ENCODE assay signal across 8 cellular contexts in genomic region chr12:108691995-108692808, GRCh38. TPM values are rescaled to one million over a fixed set of nuclear protein-coding genes. Genes with fewer than 3 reads are reported as not detected.
A peak's percentile ranks its signal among the peaks of the same experiment; 100 is the strongest.
DNase-seq lines count a peak whose midpoint lies in the region; ATAC-seq lines count a peak whose summit lies in the region.

No MANE protein-coding gene starts in this region.

- no peak for ATAC-seq in stimulated activated naive CD8-positive, alpha-beta T cell treated with anti-CD3 and anti-CD28 coated beads, Interleukin-15, Interleukin-2, amounts not matched to agents 100 U/mL and 50 U/mL, for 24 hours
- peak; percentile 53 for ATAC-seq in effector memory CD8-positive, alpha-beta T cell (replicated peaks)
- ATAC-seq in GM21526 (IDR thresholded peaks at IDR 0.05; ENCODE audit: low FRiP score, unreplicated experiment) = no peak

- H3K9me3 ChIP-seq in KOPT-K1 (ENCODE audit: insufficient read depth, low read length, poor library complexity, severe bottlenecking) (no peaks in the 10 kb centered on the region), muscle layer of duodenum (ENCODE audit: control insufficient read depth in 1 of 2, low read length in 2 of 2) (no peaks in the 10 kb centered on the region)

- H3K4me1 Mint-ChIP-seq in stimulated activated naive CD8-positive, alpha-beta T cell treated with anti-CD3 and anti-CD28 coated beads, Interleukin-15, Interleukin-2, amounts not matched to agents 100 ng/mL and 50 ng/mL, for 24 hours (ENCODE audit: low read depth) = peaks cover 86% of the 10 kb centered on the region
- H3K4me1 Mint-ChIP-seq in effector memory CD8-positive, alpha-beta T cell (ENCODE audit: low read depth in 2 of 2) = peaks cover 36 to 37% of the 10 kb centered on the region in 2 donors

- H3K27ac ChIP-seq in KOPT-K1 (ENCODE audit: low read depth, low read length, poor library complexity, severe bottlenecking) (peak overlapping the region; percentile 51), muscle layer of duodenum (ENCODE audit: low read length) (peak overlapping the region; percentile 98)

- H3K27me3 Mint-ChIP-seq in stimulated activated naive CD8-positive, alpha-beta T cell treated with anti-CD3 and anti-CD28 coated beads, Interleukin-15, Interleukin-2, amounts not matched to agents 100 ng/mL and 50 ng/mL, for 24 hours = no peaks in the 10 kb centered on the region
- no peaks in the 10 kb centered on the region for H3K27me3 Mint-ChIP-seq in effector memory CD8-positive, alpha-beta T cell

- H3K36me3 ChIP-seq in KOPT-K1 (ENCODE audit: insufficient read depth, low read length) = no peaks in the 10 kb centered on the region
- peaks cover 0 to 9% of the 10 kb centered on the region in 2 donors for H3K36me3 ChIP-seq in muscle layer of duodenum (ENCODE audit: control insufficient read depth in 1 of 2, insufficient read depth in 2 of 2, low read length in 2 of 2)

- DNase-seq in stimulated activated naive CD8-positive, alpha-beta T cell treated with anti-CD3 and anti-CD28 coated beads, Interleukin-15, Interleukin-2, amounts not matched to agents 100 U/mL and 50 U/mL, for 24 hours = no peak
- peak; percentile 82 for DNase-seq in SK-MEL-5 (ENCODE audit: low read depth, low spot score)
- peak in 1 of 3 experiments; percentile 5 for DNase-seq in effector memory CD8-positive, alpha-beta T cell
- no peak for DNase-seq in GM03348 (ENCODE audit: low spot score)

- peaks cover 7% of the 10 kb centered on the region for H3K36me3 Mint-ChIP-seq in stimulated activated naive CD8-positive, alpha-beta T cell treated with anti-CD3 and anti-CD28 coated beads, Interleukin-15, Interleukin-2, amounts not matched to agents 100 ng/mL and 50 ng/mL, for 24 hours (ENCODE audit: low read depth)
- H3K36me3 Mint-ChIP-seq in effector memory CD8-positive, alpha-beta T cell (ENCODE audit: insufficient read depth) = peaks cover 10% of the 10 kb centered on the region

- H3K4me3 ChIP-seq in muscle layer of duodenum (ENCODE audit: low read depth in 1 of 2, low read length in 2 of 2) = peak overlapping the region; percentile 32 to 35

- in situ Hi-C loops in SK-MEL-5 (cut with HindIII; ENCODE audit: low pct_unique_long_range_greater_than_20kb, low sequenced_read_pairs) = no loop called here

- H3K9me3 Mint-ChIP-seq in stimulated activated naive CD8-positive, alpha-beta T cell treated with anti-CD3 and anti-CD28 coated beads, Interleukin-15, Interleukin-2, amounts not matched to agents 100 ng/mL and 50 ng/mL, for 24 hours = peaks cover 5% of the 10 kb centered on the region
- no peaks in the 10 kb centered on the region for H3K9me3 Mint-ChIP-seq in effector memory CD8-positive, alpha-beta T cell

- peak overlapping the region; percentile 43 for H3K4me3 Mint-ChIP-seq in stimulated activated naive CD8-positive, alpha-beta T cell treated with anti-CD3 and anti-CD28 coated beads, Interleukin-15, Interleukin-2, amounts not matched to agents 100 ng/mL and 50 ng/mL, for 24 hours
- peak overlapping the region; percentile 74 to 81 for H3K4me3 Mint-ChIP-seq in effector memory CD8-positive, alpha-beta T cell

- H3K4me1 ChIP-seq in muscle layer of duodenum (ENCODE audit: control insufficient read depth in 1 of 2, insufficient read depth in 2 of 2, low read length in 2 of 2) = peaks cover 35 to 38% of the 10 kb centered on the region in 2 donors

- H3K27me3 ChIP-seq in muscle layer of duodenum (ENCODE audit: low read depth, low read length) = no peaks in the 10 kb centered on the region

- peak overlapping the region; percentile 99 for H3K27ac Mint-ChIP-seq in stimulated activated naive CD8-positive, alpha-beta T cell treated with anti-CD3 and anti-CD28 coated beads, Interleukin-15, Interleukin-2, amounts not matched to agents 100 ng/mL and 50 ng/mL, for 24 hours
- peak overlapping the region; percentile 60 to 84 for H3K27ac Mint-ChIP-seq in effector memory CD8-positive, alpha-beta T cell

RNA-seq across cellular contexts. Expression of gene CORO1C, which starts 39.1 kb away (rescaled TPM):
- total RNA-seq in SK-MEL-5 (2014; rRNA removed; shearing (Covaris generic)) = 156 and 175 TPM in 2 replicates
- 180 and 196 TPM in 2 replicates for polyA plus RNA-seq in SK-MEL-5 (2015; cell fraction: cytosol; rRNA removed)
- polyA plus RNA-seq in SK-MEL-5 (2015; cell fraction: nucleus; rRNA removed) = 114 and 118 TPM in 2 replicates

RNA-seq across cellular contexts. Expression of gene SELPLG, which starts 58.5 kb away (rescaled TPM):
- 0.50 and 0.80 TPM in 2 replicates for total RNA-seq in SK-MEL-5 (2014; rRNA removed; shearing (Covaris generic))
- polyA plus RNA-seq in SK-MEL-5 (2015; cell fraction: cytosol; rRNA removed) = 0.35 and 1.0 TPM in 2 replicates
- 3.6 and 5.4 TPM in 2 replicates for polyA plus RNA-seq in SK-MEL-5 (2015; cell fraction: nucleus; rRNA removed)
